9 cellular contexts compared by ENCODE assay signal in the genomic region with DNA sequence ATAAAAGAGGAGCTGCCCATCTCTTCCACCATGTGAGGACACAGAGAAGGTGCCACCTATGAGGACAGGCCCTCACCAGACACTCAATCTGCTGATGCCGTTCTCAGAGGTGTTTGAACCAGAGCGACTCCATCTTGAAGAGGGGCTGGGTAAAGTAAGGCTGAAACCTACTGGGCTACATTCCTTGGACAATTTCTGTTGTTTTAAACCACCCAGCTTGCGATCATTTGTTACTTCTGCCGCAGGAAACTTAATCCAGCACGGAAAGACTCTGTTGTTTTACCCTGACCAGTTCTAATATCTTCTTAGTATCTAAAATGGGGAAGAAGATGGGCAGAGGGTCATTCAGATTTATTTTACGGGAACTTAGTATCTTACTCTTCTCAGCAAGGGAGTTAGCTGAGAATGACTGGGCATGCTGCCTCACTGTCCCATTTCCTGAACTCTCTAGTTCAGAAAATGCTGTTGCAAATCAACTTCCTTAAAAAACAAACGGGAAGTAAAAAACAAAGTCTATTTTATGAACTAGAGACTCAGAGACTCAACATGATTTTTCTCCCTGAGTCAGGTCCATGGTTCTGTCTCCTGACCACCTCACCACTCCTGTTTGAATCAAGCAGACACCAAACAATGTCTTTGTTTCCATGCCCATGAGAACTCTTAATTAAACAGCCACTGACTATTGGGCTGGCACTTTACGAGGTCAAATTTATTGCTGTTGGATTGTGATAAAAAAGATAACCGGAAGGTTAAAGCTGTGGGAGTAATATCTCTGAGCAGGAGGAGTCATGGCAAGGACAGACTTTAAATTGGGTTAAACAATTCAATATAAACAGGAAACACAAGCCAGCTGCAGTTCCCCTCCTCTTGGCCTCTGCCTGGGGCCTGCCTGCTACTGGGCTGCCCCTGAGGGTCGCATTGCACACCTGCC. TPM values are rescaled to one million over a fixed set of nuclear protein-coding genes. Genes with fewer than 3 reads are reported as not detected.
DNase-seq lines count a peak whose midpoint lies in the region; ATAC-seq and TF ChIP-seq lines count a peak whose summit lies in the region.
"Had no signal": no experiment of that assay in that cellular context is flagged by ENCODE, and none has a peak within 500 bp of the region (broad histone marks: within the 10 kb centered on the region; RNA-seq: fewer than 3 reads in every experiment).

No MANE protein-coding gene starts in this region.

- H3K36me3 ChIP-seq in SU-DHL-6 (ENCODE audit: low read length), result no peaks in the 10 kb centered on the region
- H3K36me3 ChIP-seq in right atrium auricular region, result no peaks in the 10 kb centered on the region
- H3K36me3 ChIP-seq in suprapubic skin, result peaks cover 7% of the 10 kb centered on the region

- peak overlapping the region; percentile 48 for H3K4me2 ChIP-seq in SU-DHL-6 (ENCODE audit: low read depth, low read length, poor library complexity, severe bottlenecking)

- H3K9me3 ChIP-seq in SU-DHL-6 (ENCODE audit: insufficient read depth, low read length) (no peaks in the 10 kb centered on the region), right atrium auricular region (no peaks in the 10 kb centered on the region), suprapubic skin (no peaks in the 10 kb centered on the region)

- H3K79me2 ChIP-seq in SU-DHL-6 (ENCODE audit: insufficient read depth, low read length), result no peaks in the 10 kb centered on the region

- H3F3A ChIP-seq in SU-DHL-6 (ENCODE audit: insufficient read depth), result peaks cover 18% of the 10 kb centered on the region

- H4K20me1 ChIP-seq in SU-DHL-6 (ENCODE audit: low read depth, low read length), result no peaks in the 10 kb centered on the region

- peak overlapping the region; percentile 69 for H3K27ac ChIP-seq in SU-DHL-6 (ENCODE audit: low read depth, low read length)
- peak overlapping the region; percentile 50 to 57 for H3K27ac ChIP-seq in right atrium auricular region
- peak overlapping the region; percentile 59 for H3K27ac ChIP-seq in suprapubic skin

- H3K9ac ChIP-seq in SU-DHL-6 (ENCODE audit: low read length), result peak overlapping the region; percentile 33

- TF ChIP-seq CTCF in SU-DHL-6 (IDR thresholded peaks at IDR 0.05; ENCODE audit: insufficient read depth, low read length, poor library complexity, severe bottlenecking) (no peak), right atrium auricular region (IDR thresholded peaks at IDR 0.05) (no peak), suprapubic skin (IDR thresholded peaks at IDR 0.05) (no peak)

- TF ChIP-seq POLR2A in suprapubic skin (IDR thresholded peaks at IDR 0.05), result no peak

- peak overlapping the region; percentile 60 for H2AFZ ChIP-seq in SU-DHL-6 (ENCODE audit: low read depth, low read length, severe bottlenecking)

- 62% methylated on average over 10 of the region's 10 CpGs for WGBS in suprapubic skin

- no peaks in the 10 kb centered on the region for H3K9me2 ChIP-seq in SU-DHL-6 (replicated peaks; ENCODE audit: insufficient read depth, low read length)

- H3K27me3 ChIP-seq in SU-DHL-6 (ENCODE audit: low read length) (no peaks in the 10 kb centered on the region), right atrium auricular region (no peaks in the 10 kb centered on the region), suprapubic skin (no peaks in the 10 kb centered on the region)

- H3K4me3 ChIP-seq in SU-DHL-6 (ENCODE audit: insufficient read depth, low read length, poor library complexity, severe bottlenecking) (peak overlapping the region; percentile 16), right atrium auricular region (no peak overlapping the region), suprapubic skin (no peak overlapping the region)

- no peak for TF ChIP-seq EP300 in suprapubic skin (IDR thresholded peaks at IDR 0.05)

- DNase-seq in NCI-H2029 (lab: John Stamatoyannopoulos, UW) (peak; percentile 47), NCI-H2029 treated with DMSO at 0.1 percent for 48 hours (lab: John Stamatoyannopoulos, UW) (no peak), right atrium auricular region (ENCODE audit: low spot score) (no peak), suprapubic skin (ENCODE audit: low spot score in 2 of 2) (no peak), NCI-H187 (lab: John Stamatoyannopoulos, UW) (no peak), mucosa of gallbladder (ENCODE audit: low spot score) (no peak)
- DNase-seq: activated T-cell treated with anti-CD3 and anti-CD28 coated beads, Interleukin-2, amount 50 U/mL, for 48 hours had no signal

- ATAC-seq in HG03045 (IDR thresholded peaks at IDR 0.05; ENCODE audit: unreplicated experiment), result no peak

- H3K4me1 ChIP-seq in right atrium auricular region (peaks cover 0 to 5% of the 10 kb centered on the region in 2 donors), suprapubic skin (peaks cover 19% of the 10 kb centered on the region)

RNA-seq across cellular contexts. Expression of gene IFNAR1, which starts 23.8 kb away (rescaled TPM):
- 10 to 100 TPM; 20.0 to 24.6 TPM for total RNA-seq in right atrium auricular region
- total RNA-seq in suprapubic skin, result 10 to 100 TPM; 15.9 to 37.3 (median 22.6) TPM
- 59.0 TPM for total RNA-seq in mucosa of gallbladder

RNA-seq across cellular contexts. Expression of gene IL10RB, which starts 34.8 kb away (rescaled TPM):
- total RNA-seq in right atrium auricular region (10 to 100 TPM; 10.2 to 21.8 TPM), suprapubic skin (10 to 100 TPM; 20.7 to 28.1 (median 23.4) TPM), mucosa of gallbladder (31.2 TPM)
